10 cellular contexts compared by ENCODE assay signal in genomic region chr3:4850928-4851265, GRCh38.
DNase-seq lines count a peak whose midpoint lies in the region; ATAC-seq lines count a peak whose summit lies in the region.
"Had no signal": no experiment of that assay in that cellular context is flagged by ENCODE, and none has a peak within 500 bp of the region (broad histone marks: within the 10 kb centered on the region; RNA-seq: fewer than 3 reads in every experiment).

No MANE protein-coding gene starts in this region.

- intact Hi-C loops in activated CD4-positive, alpha-beta T cell treated with anti-CD3 and anti-CD28 coated beads for 36 hours (cut with DNase I, micrococcal nuclease) = loop anchor here (1.0 to 5.0 kb wide), 17 partner anchors 9 to 500 kb away; partner anchors contain the start of gene ARL8B (in 1 of the 2)

- DNase-seq in activated CD4-positive, alpha-beta T cell treated with anti-CD3 and anti-CD28 coated beads for 36 hours = peak; percentile 56
- no peak for DNase-seq in activated CD4-positive, alpha-beta T cell treated with anti-CD3 and anti-CD28 coated beads for 1 hour
- peak; percentile 72 for DNase-seq in natural killer cell treated with Interleukin-12 subunit alpha and Interleukin-12 subunit beta and Interleukin-15 and Interleukin-18, amount 100 ng/mL, for 72 hours (ENCODE audit: low spot score)
- DNase-seq in GM19238 (ENCODE audit: insufficient read length, low spot score) (no peak), inferior parietal cortex (ENCODE audit: extremely low spot score) (no peak), T-helper 9 cell (no peak)
- DNase-seq: 8988T had no signal

- peaks cover 84% of the 10 kb centered on the region for H3K4me1 Mint-ChIP-seq in activated CD4-positive, alpha-beta T cell treated with anti-CD3 and anti-CD28 coated beads for 36 hours
- peaks cover 67 to 85% of the 10 kb centered on the region in 2 donors for H3K4me1 Mint-ChIP-seq in natural killer cell treated with Interleukin-12 subunit alpha and Interleukin-12 subunit beta and Interleukin-15 and Interleukin-18, amount 100 ng/mL, for 72 hours (ENCODE audit: low read depth in 2 of 2)

- peaks cover 2% of the 10 kb centered on the region for H3K9me3 Mint-ChIP-seq in activated CD4-positive, alpha-beta T cell treated with anti-CD3 and anti-CD28 coated beads for 36 hours (ENCODE audit: low read depth)
- peaks cover 3% of the 10 kb centered on the region for H3K9me3 Mint-ChIP-seq in natural killer cell treated with Interleukin-12 subunit alpha and Interleukin-12 subunit beta and Interleukin-15 and Interleukin-18, amount 100 ng/mL, for 72 hours
- H3K9me3 Mint-ChIP-seq: IgD-negative memory B cell had no signal

- H3K27ac Mint-ChIP-seq in activated CD4-positive, alpha-beta T cell treated with anti-CD3 and anti-CD28 coated beads for 36 hours = peak overlapping the region; percentile 98
- peak overlapping the region; percentile 100 for H3K27ac Mint-ChIP-seq in natural killer cell treated with Interleukin-12 subunit alpha and Interleukin-12 subunit beta and Interleukin-15 and Interleukin-18, amount 100 ng/mL, for 72 hours

- CTCF ChIA-PET in activated CD4-positive, alpha-beta T cell treated with anti-CD3 and anti-CD28 coated beads for 36 hours (lab: Charles Lee) = interaction anchor here (0.5 to 6.1 kb wide), 13 partner anchors 9 to 171 kb away, joined by 3 to 56 read pairs (median 3); partner anchors contain the start of gene BHLHE40

- H3K27me3 Mint-ChIP-seq in activated CD4-positive, alpha-beta T cell treated with anti-CD3 and anti-CD28 coated beads for 36 hours = no peaks in the 10 kb centered on the region
- no peaks in the 10 kb centered on the region for H3K27me3 Mint-ChIP-seq in natural killer cell treated with Interleukin-12 subunit alpha and Interleukin-12 subunit beta and Interleukin-15 and Interleukin-18, amount 100 ng/mL, for 72 hours
- H3K27me3 Mint-ChIP-seq: IgD-negative memory B cell had no signal

- peaks cover 26% of the 10 kb centered on the region for H3K36me3 Mint-ChIP-seq in activated CD4-positive, alpha-beta T cell treated with anti-CD3 and anti-CD28 coated beads for 36 hours (ENCODE audit: low read depth)
- H3K36me3 Mint-ChIP-seq in natural killer cell treated with Interleukin-12 subunit alpha and Interleukin-12 subunit beta and Interleukin-15 and Interleukin-18, amount 100 ng/mL, for 72 hours = peaks cover 19% of the 10 kb centered on the region
- H3K36me3 Mint-ChIP-seq: IgD-negative memory B cell had no signal

- peak overlapping the region; percentile 39 for H3K4me3 Mint-ChIP-seq in activated CD4-positive, alpha-beta T cell treated with anti-CD3 and anti-CD28 coated beads for 36 hours
- peak overlapping the region; percentile 70 for H3K4me3 Mint-ChIP-seq in natural killer cell treated with Interleukin-12 subunit alpha and Interleukin-12 subunit beta and Interleukin-15 and Interleukin-18, amount 100 ng/mL, for 72 hours

- peak; percentile 72 for ATAC-seq in activated CD4-positive, alpha-beta T cell treated with anti-CD3 and anti-CD28 coated beads for 36 hours
- ATAC-seq in HG02588 (IDR thresholded peaks at IDR 0.05; ENCODE audit: unreplicated experiment) (peak; percentile 61), HG03558 (IDR thresholded peaks at IDR 0.05; ENCODE audit: extremely low read depth, unreplicated experiment) (peak; percentile 38)
- peak; percentile 83 to 87 for ATAC-seq in natural killer cell treated with Interleukin-12 subunit alpha and Interleukin-12 subunit beta and Interleukin-15 and Interleukin-18, amount 100 ng/mL, for 72 hours

- POLR2A ChIA-PET in activated CD4-positive, alpha-beta T cell treated with anti-CD3 and anti-CD28 coated beads for 36 hours (lab: Charles Lee) = interaction anchor here (0.6 to 3.1 kb wide), 11 partner anchors 9 to 274 kb away, joined by 3 to 34 read pairs (median 10); partner anchors contain the start of gene BHLHE40

Comparison
In these comparisons a context has a peak if more than half of its experiments do, and no peak if none do; other contexts are left out.
1. DNase-seq: peak in activated CD4-positive, alpha-beta T cell treated with anti-CD3 and anti-CD28 coated beads for 36 hours (single experiment) and natural killer cell treated with Interleukin-12 subunit alpha and Interleukin-12 subunit beta and Interleukin-15 and Interleukin-18, amount 100 ng/mL, for 72 hours (single experiment); none in activated CD4-positive, alpha-beta T cell treated with anti-CD3 and anti-CD28 coated beads for 1 hour (single experiment), GM19238 (single experiment), inferior parietal cortex (single experiment) and T-helper 9 cell (single experiment).
2. Peak in every context shown above with its lines, with median percentiles within 50 percentile points of each other: ATAC-seq.